16 cellular contexts compared by ENCODE assay signal in genomic region chr22:38448945-38449745, GRCh38. TPM values are rescaled to one million over a fixed set of nuclear protein-coding genes. Genes with fewer than 3 reads are reported as not detected.
DNase-seq lines count a peak whose midpoint lies in the region; ATAC-seq and FAIRE-seq lines count a peak whose summit lies in the region.
"Had no signal": no experiment of that assay in that cellular context is flagged by ENCODE, and none has a peak within 500 bp of the region (broad histone marks: within the 10 kb centered on the region; RNA-seq: fewer than 3 reads in every experiment).

No MANE protein-coding gene starts in this region.

- H3K4me3 Mint-ChIP-seq in activated CD8-positive, alpha-beta T cell treated with anti-CD3 and anti-CD28 coated beads, Interleukin-2, amount 10 ng/mL, durations not matched to agents 7 days and 5 days = no peak overlapping the region
- H3K4me3 Mint-ChIP-seq: CD8-positive, alpha-beta memory T cell had no signal

- peaks cover 6% of the 10 kb centered on the region for H3K27me3 ChIP-seq in layer of hippocampus (ENCODE audit: control insufficient read depth, insufficient read depth, low read length)

- H3K27ac Mint-ChIP-seq in activated CD8-positive, alpha-beta T cell treated with anti-CD3 and anti-CD28 coated beads, Interleukin-2, amount 10 ng/mL, durations not matched to agents 7 days and 5 days = no peak overlapping the region
- H3K27ac Mint-ChIP-seq: CD8-positive, alpha-beta memory T cell had no signal

- no peaks in the 10 kb centered on the region for H3K4me1 Mint-ChIP-seq in activated CD8-positive, alpha-beta T cell treated with anti-CD3 and anti-CD28 coated beads, Interleukin-2, amount 10 ng/mL, durations not matched to agents 7 days and 5 days (ENCODE audit: low read depth)

- intact Hi-C loops in head of caudate nucleus (cut with DNase I) = no loop called here

- CTCF ChIA-PET in activated CD8-positive, alpha-beta T cell treated with anti-CD3 and anti-CD28 coated beads, Interleukin-2, amount 10 ng/mL, durations not matched to agents 7 days and 5 days (lab: Charles Lee) = interaction anchor here (0.7 kb wide), 1 partner anchor 36 kb away, joined by 3 read pairs; no protein-coding TSS in a partner anchor

- no peaks in the 10 kb centered on the region for H3K36me3 Mint-ChIP-seq in activated CD8-positive, alpha-beta T cell treated with anti-CD3 and anti-CD28 coated beads, Interleukin-2, amount 10 ng/mL, durations not matched to agents 7 days and 5 days (ENCODE audit: low read depth)
- H3K36me3 Mint-ChIP-seq: CD8-positive, alpha-beta memory T cell had no signal

- peak overlapping the region; percentile 30 for H3K27ac ChIP-seq in layer of hippocampus (ENCODE audit: low read depth, low read length)
- H3K27ac ChIP-seq: BLaER1, SJSA1 had no signal

- peaks cover 21% of the 10 kb centered on the region for H3K27me3 Mint-ChIP-seq in activated CD8-positive, alpha-beta T cell treated with anti-CD3 and anti-CD28 coated beads, Interleukin-2, amount 10 ng/mL, durations not matched to agents 7 days and 5 days (ENCODE audit: low read depth)

- no peak for ATAC-seq in activated CD8-positive, alpha-beta T cell treated with anti-CD3 and anti-CD28 coated beads, Interleukin-2, amount 10 ng/mL, durations not matched to agents 7 days and 5 days
- ATAC-seq in GM19452 (IDR thresholded peaks at IDR 0.05; ENCODE audit: unreplicated experiment) (no peak), HG03354 (IDR thresholded peaks at IDR 0.05; ENCODE audit: poor library complexity, severe bottlenecking, unreplicated experiment) (no peak)

- H3K9me3 Mint-ChIP-seq in activated CD8-positive, alpha-beta T cell treated with anti-CD3 and anti-CD28 coated beads, Interleukin-2, amount 10 ng/mL, durations not matched to agents 7 days and 5 days (ENCODE audit: insufficient read depth) = no peaks in the 10 kb centered on the region

- DNase-seq in SK-N-DZ (ENCODE audit: low spot score) = peak; percentile 36
- DNase-seq in head of caudate nucleus = peak in 37 of 42 donors; percentile 25 to 77 (median 58)
- DNase-seq in urothelium cell line (ENCODE audit: low spot score) = no peak
- DNase-seq in activated CD8-positive, alpha-beta T cell treated with anti-CD3 and anti-CD28 coated beads, Interleukin-2, amount 10 ng/mL, durations not matched to agents 7 days and 5 days = no peak
- DNase-seq: CD8-positive, alpha-beta memory T cell; EL; Kasumi-1; NCI-H1417 treated with DMSO at 0.1 percent for 48 hours; NCI-H2029; NCI-H510A treated with DMSO at 0.1 percent for 48 hours had no signal

- POLR2A ChIA-PET in activated CD8-positive, alpha-beta T cell treated with anti-CD3 and anti-CD28 coated beads, Interleukin-2, amount 10 ng/mL, durations not matched to agents 7 days and 5 days (lab: Charles Lee) = no interaction called here

- peak; percentile 56 for FAIRE-seq in urothelium cell line (lab: Jason Lieb, UNC)

RNA-seq across cellular contexts. Expression of gene KCNJ4, which starts 5.9 kb away (rescaled TPM):
- 0.27 and 0.30 TPM in 2 replicates for polyA plus RNA-seq in SK-N-DZ (2014; cell fraction: cytosol; rRNA removed)
- not detected in 2 replicates for polyA plus RNA-seq in SK-N-DZ (2014; cell fraction: nucleus; rRNA removed)
- not detected for total RNA-seq in activated CD8-positive, alpha-beta T cell treated with anti-CD3 and anti-CD28 coated beads, Interleukin-2, amount 10 ng/mL, durations not matched to agents 7 days and 5 days
- total RNA-seq: CD8-positive, alpha-beta memory T cell; SJSA1 had no signal
- polyA plus RNA-seq: AG04450; CD8-positive, alpha-beta memory T cell had no signal

RNA-seq across cellular contexts. Expression of gene KDELR3, which starts 18.8 kb away (rescaled TPM):
- 0.34 and 2.2 TPM in 2 replicates for polyA plus RNA-seq in SK-N-DZ (2014; cell fraction: cytosol; rRNA removed)
- polyA plus RNA-seq in SK-N-DZ (2014; cell fraction: nucleus; rRNA removed) = not detected in 2 replicates
- total RNA-seq in activated CD8-positive, alpha-beta T cell treated with anti-CD3 and anti-CD28 coated beads, Interleukin-2, amount 10 ng/mL, durations not matched to agents 7 days and 5 days = 1 to 10 TPM in 1 of 2 experiments, under 1 TPM in 1; 0.99 to 1.0 TPM

RNA-seq across cellular contexts. Expression of gene DDX17, which starts 57.0 kb away (rescaled TPM):
- polyA plus RNA-seq in SK-N-DZ (2014; cell fraction: cytosol; rRNA removed) = 407 and 486 TPM in 2 replicates
- polyA plus RNA-seq in SK-N-DZ (2014; cell fraction: nucleus; rRNA removed) = 996 and 1,586 TPM in 2 replicates
- 100 to 1,000 TPM; 443 to 445 TPM for total RNA-seq in activated CD8-positive, alpha-beta T cell treated with anti-CD3 and anti-CD28 coated beads, Interleukin-2, amount 10 ng/mL, durations not matched to agents 7 days and 5 days

Comparison
In these comparisons a context has a peak if more than half of its experiments do, and no peak if none do; other contexts are left out.
1. DNase-seq: peak in SK-N-DZ (single experiment) and head of caudate nucleus (37 of 42); none in urothelium cell line (single experiment) and activated CD8-positive, alpha-beta T cell treated with anti-CD3 and anti-CD28 coated beads, Interleukin-2, amount 10 ng/mL, durations not matched to agents 7 days and 5 days (single experiment).